In genomic region chr17:2386400-2387085, GRCh38 we compare ENCODE assay signal across 23 cellular contexts. TPM values are rescaled to one million over a fixed set of nuclear protein-coding genes. Genes with fewer than 3 reads are reported as not detected.
A peak's percentile ranks its signal among the peaks of the same experiment; 100 is the strongest.
DNase-seq lines count a peak whose midpoint lies in the region; ATAC-seq, FAIRE-seq and TF ChIP-seq lines count a peak whose summit lies in the region.
"Had no signal": no experiment of that assay in that cellular context is flagged by ENCODE, and none has a peak within 500 bp of the region (broad histone marks: within the 10 kb centered on the region; RNA-seq: fewer than 3 reads in every experiment).

No MANE protein-coding gene starts in this region.

- peak; percentile 14; the same call in 1 of the 2 replicates for TF ChIP-seq RAD21 in Ishikawa (IDR thresholded peaks at IDR 0.05; ENCODE audit: low read depth)

- H3K27me3 ChIP-seq in small intestine (ENCODE audit: control insufficient read depth in 2 of 2, insufficient read depth in 2 of 2, low read length in 2 of 2): no peaks in the 10 kb centered on the region
- H3K27me3 ChIP-seq in effector memory CD4-positive, alpha-beta T cell (replicated peaks; ENCODE audit: control insufficient read depth, insufficient read depth, low read length, poor library complexity, severe bottlenecking): no peaks in the 10 kb centered on the region
- H3K27me3 ChIP-seq: body of pancreas, MG63, upper lobe of right lung had no signal

- no peak for FAIRE-seq in small intestine (lab: Jason Lieb, UNC)
- FAIRE-seq: GM18507 had no signal

- WGBS in small intestine, 3 donors: 26 to 80% (median 48%) methylated on average over 21 to 22 of the region's 22 CpGs

- peaks cover 0 to 9% of the 10 kb centered on the region in 2 donors for H3K36me3 ChIP-seq in small intestine (ENCODE audit: control insufficient read depth in 2 of 2, insufficient read depth in 2 of 2, low read length in 2 of 2)
- H3K36me3 ChIP-seq in effector memory CD4-positive, alpha-beta T cell (ENCODE audit: control insufficient read depth, insufficient read depth, low read length): peaks cover 12% of the 10 kb centered on the region
- H3K36me3 ChIP-seq: MG63 had no signal

- H3K4me1 ChIP-seq in small intestine (ENCODE audit: control insufficient read depth in 2 of 2, insufficient read depth in 1 of 2, low read depth in 1 of 2, low read length in 1 of 2): peaks cover 3 to 5% of the 10 kb centered on the region in 2 donors
- H3K4me1 ChIP-seq in effector memory CD4-positive, alpha-beta T cell (ENCODE audit: control insufficient read depth, insufficient read depth, low read length, poor library complexity, severe bottlenecking): peaks cover 5% of the 10 kb centered on the region

- DNase-seq in left colon: peak; percentile 77 to 83
- DNase-seq in small intestine: peak; percentile 92
- DNase-seq in NCI-H226: no peak
- no peak for DNase-seq in dermis blood vessel endothelial cell
- no peak for DNase-seq in effector memory CD4-positive, alpha-beta T cell
- DNase-seq: activated CD4-positive, alpha-beta memory T cell treated with anti-CD3 and anti-CD28 coated beads for 36 hours; activated T-cell treated with anti-CD3 and anti-CD28 coated beads, Interleukin-2, amount 50 U/mL, for 1 hour; glutamatergic neuron; GM23248; lower lobe of right lung; MG63; NCI-H1694; NCI-H2227 treated with DMSO at 0.1 percent for 48 hours; retina; stimulated activated CD4-positive, alpha-beta T cell treated with anti-CD3 and anti-CD28 coated beads, Interleukin-15, amount 100 ng/mL, for 24 hours; stimulated activated naive CD4-positive, alpha-beta T cell treated with Interleukin-2 at 50 U/mL for 16 hours; upper lobe of right lung had no signal

- H3K4me3 ChIP-seq in small intestine (ENCODE audit: low read depth in 1 of 2, low read length in 2 of 2): no peak overlapping the region
- no peak overlapping the region for H3K4me3 ChIP-seq in effector memory CD4-positive, alpha-beta T cell (ENCODE audit: insufficient read depth, low read depth, low read length, poor library complexity, severe bottlenecking)
- H3K4me3 ChIP-seq: body of pancreas, GM23248, lower lobe of right lung, MG63, upper lobe of right lung had no signal

- no peaks in the 10 kb centered on the region for H3K9me3 ChIP-seq in small intestine (ENCODE audit: control insufficient read depth, low read depth)
- H3K9me3 ChIP-seq in effector memory CD4-positive, alpha-beta T cell (ENCODE audit: control insufficient read depth, low read length): no peaks in the 10 kb centered on the region
- H3K9me3 ChIP-seq: body of pancreas, lower lobe of right lung, MG63, upper lobe of right lung had no signal

- TF ChIP-seq EP300 in Ishikawa (IDR thresholded peaks at IDR 0.05; ENCODE audit: borderline replicate concordance): peak; percentile 57; the same call in 1 of the 2 replicates

- H3K27ac ChIP-seq in angular gyrus (ENCODE audit: low read depth, low read length): peak overlapping the region; percentile 55
- H3K27ac ChIP-seq in small intestine (ENCODE audit: low read depth in 1 of 2, low read length in 1 of 2): peak overlapping the region; percentile 20 to 44
- H3K27ac ChIP-seq in effector memory CD4-positive, alpha-beta T cell (ENCODE audit: insufficient read depth, low read length, poor library complexity, severe bottlenecking): no peak overlapping the region
- H3K27ac ChIP-seq: body of pancreas, GM23248, upper lobe of right lung had no signal

- ATAC-seq in left colon (peak; percentile 84), HG03159 (IDR thresholded peaks at IDR 0.05; ENCODE audit: unreplicated experiment) (no peak)
- ATAC-seq: body of pancreas; lower lobe of right lung; natural killer cell treated with Interleukin-12 subunit alpha and Interleukin-12 subunit beta and Interleukin-15 and Interleukin-18, amount 100 ng/mL, for 72 hours; upper lobe of right lung had no signal

- intact Hi-C loops in left colon (cut with DNase I, micrococcal nuclease): no loop called here

TF ChIP-seq in Ishikawa, 13 proteins besides CTCF, POLR2A, EP300 and RAD21:
- TF ChIP-seq TAF1 (IDR thresholded peaks at IDR 0.05; ENCODE audit: low read depth): no peak
- peak; percentile 78 for TF ChIP-seq NFIC (IDR thresholded peaks at IDR 0.05)
- peak; percentile 86 for TF ChIP-seq TEAD4 (IDR thresholded peaks at IDR 0.05)
- no peak for TF ChIP-seq YY1 (IDR thresholded peaks at IDR 0.05; ENCODE audit: low read depth)
- TF ChIP-seq REST (IDR thresholded peaks at IDR 0.05; ENCODE audit: low read depth): no peak
- TF ChIP-seq FOXM1 (IDR thresholded peaks at IDR 0.05; ENCODE audit: borderline replicate concordance, low read depth): no peak
- no peak for TF ChIP-seq CREB1 (IDR thresholded peaks at IDR 0.05; ENCODE audit: low read depth)
- peak; percentile 67; the same call in 1 of the 2 replicates for TF ChIP-seq ZBTB7A (IDR thresholded peaks at IDR 0.05; ENCODE audit: low read depth)
- no peak for TF ChIP-seq EGR1 (IDR thresholded peaks at IDR 0.05)
- no peak for TF ChIP-seq CEBPB (IDR thresholded peaks at IDR 0.05)
- TF ChIP-seq TCF12 (IDR thresholded peaks at IDR 0.05; ENCODE audit: low read depth): peak; percentile 71; the same call in 1 of the 2 replicates
- peak; percentile 61 for TF ChIP-seq MAX (IDR thresholded peaks at IDR 0.05)
- TF ChIP-seq USF1 (IDR thresholded peaks at IDR 0.05): no peak

RNA-seq across cellular contexts. Expression of gene MNT, which starts 14.3 kb away (rescaled TPM):
- total RNA-seq in left colon (10 to 100 TPM; 22.3 to 25.6 TPM), dermis blood vessel endothelial cell (3.9 and 5.1 TPM in 2 replicates)
- 10 to 100 TPM in 1 of 3 donors, 1 to 10 TPM in 2; 4.2 to 11.6 (median 4.6) TPM for polyA plus RNA-seq in small intestine

RNA-seq across cellular contexts. Expression of gene SGSM2, which starts 49.2 kb away (rescaled TPM):
- 10 to 100 TPM; 29.6 to 35.3 TPM for total RNA-seq in left colon
- polyA plus RNA-seq in small intestine: 10 to 100 TPM; 32.2 to 55.9 (median 42.4) TPM
- total RNA-seq in dermis blood vessel endothelial cell: 52.6 and 70.3 TPM in 2 replicates

RNA-seq across cellular contexts. Expression of gene TSR1, which starts 50.3 kb away (rescaled TPM):
- 10 to 100 TPM; 11.8 to 16.4 TPM for total RNA-seq in left colon
- 10 to 100 TPM in 1 of 3 donors, 1 to 10 TPM in 2; 4.5 to 15.2 (median 8.1) TPM for polyA plus RNA-seq in small intestine
- total RNA-seq in dermis blood vessel endothelial cell: 44.8 and 56.3 TPM in 2 replicates

Comparison
In these comparisons a context has a peak if more than half of its experiments do, and no peak if none do; other contexts are left out.
1. DNase-seq: peak in left colon (2 of 2) and small intestine (single experiment); none in NCI-H226 (single experiment), dermis blood vessel endothelial cell (single experiment) and effector memory CD4-positive, alpha-beta T cell (0 of 3).